In genomic region chr16:2467301-2468141, GRCh38 we compare ENCODE assay signal across 8 cellular contexts. TPM values are rescaled to one million over a fixed set of nuclear protein-coding genes. Genes with fewer than 3 reads are reported as not detected.
DNase-seq lines count a peak whose midpoint lies in the region; ATAC-seq and TF ChIP-seq lines count a peak whose summit lies in the region.

No MANE protein-coding gene starts in this region.

- H3K4me1 ChIP-seq in right cardiac atrium (ENCODE audit: control insufficient read depth, insufficient read depth, low read length) = peaks cover 3% of the 10 kb centered on the region

- 7% methylated on average over 74 of the region's 74 CpGs for WGBS in right cardiac atrium

- intact Hi-C loops in right cardiac atrium (cut with DNase I) = no loop called here

- H3K9me3 ChIP-seq in right cardiac atrium (ENCODE audit: control insufficient read depth, low read length) = no peaks in the 10 kb centered on the region

- H3K27ac ChIP-seq in right cardiac atrium (ENCODE audit: low read length) = no peak overlapping the region

- H3K27me3 ChIP-seq in right cardiac atrium (ENCODE audit: control insufficient read depth, insufficient read depth) = no peaks in the 10 kb centered on the region

- ATAC-seq in right cardiac atrium = peak; percentile 73 to 80
- no peak for ATAC-seq in GM19035 (IDR thresholded peaks at IDR 0.05; ENCODE audit: unreplicated experiment)

- in situ Hi-C loops in GM18951 (cut with MboI; ENCODE audit: low sequenced_read_pairs, unreplicated experiment) = no loop called here

- H3K4me3 ChIP-seq in right cardiac atrium (ENCODE audit: low read length) = peak overlapping the region; percentile 50

- DNase-seq in Ammon's horn (ENCODE audit: low spot score) (peak; percentile 59), NCI-H2196 treated with DMSO at 0.1 percent for 48 hours (lab: John Stamatoyannopoulos, UW; ENCODE audit: unreplicated experiment) (peak; percentile 84), anterior cingulate cortex (lab: John Stamatoyannopoulos, UW) (peak in 54 of 58 donors; percentile 14 to 86 (median 58)), right cardiac atrium (peak; percentile 87 to 95 (median 94)), retina (peak; percentile 79), T-helper 9 cell (no peak)

- TF ChIP-seq POLR2A in GM18951 (IDR thresholded peaks at IDR 0.05; ENCODE audit: extremely low read depth, insufficient read depth, insufficient read length) = peak; percentile 56

RNA-seq across cellular contexts. Expression of gene NTN3, which starts 3.6 kb away (rescaled TPM):
- 1 to 10 TPM in 2 of 4 donors, under 1 TPM in 2; 0.50 to 1.8 (median 0.90) TPM for total RNA-seq in right cardiac atrium
- 0.59 TPM for polyA plus RNA-seq in right cardiac atrium

RNA-seq across cellular contexts. Expression of gene TBC1D24, which starts 7.4 kb away (rescaled TPM):
- total RNA-seq in right cardiac atrium = 10 to 100 TPM; 11.6 to 15.5 (median 13.0) TPM
- 5.7 TPM for polyA plus RNA-seq in right cardiac atrium

RNA-seq across cellular contexts. Expression of gene TEDC2, which starts 7.6 kb away (rescaled TPM):
- 1 to 10 TPM in 2 of 4 donors, under 1 TPM in 2; 0.58 to 2.2 (median 1.2) TPM for total RNA-seq in right cardiac atrium
- polyA plus RNA-seq in right cardiac atrium = 1.5 TPM

RNA-seq across cellular contexts. Expression of gene CCNF, which starts 38.3 kb away (rescaled TPM):
- 1 to 10 TPM in 3 of 4 donors, under 1 TPM in 1; 0.78 to 1.9 (median 1.5) TPM for total RNA-seq in right cardiac atrium
- 0.70 TPM for polyA plus RNA-seq in right cardiac atrium

RNA-seq across cellular contexts. Expression of gene ATP6V0C, which starts 46.2 kb away (rescaled TPM):
- total RNA-seq in right cardiac atrium = 100 to 1,000 TPM; 153 to 180 (median 179) TPM
- polyA plus RNA-seq in right cardiac atrium = 206 TPM
